In genomic region chr22:22201925-22202343, GRCh38 we compare ENCODE assay signal across 31 cellular contexts. TPM values are rescaled to one million over a fixed set of nuclear protein-coding genes. Genes with fewer than 3 reads are reported as not detected.
DNase-seq lines count a peak whose midpoint lies in the region; ATAC-seq and TF ChIP-seq lines count a peak whose summit lies in the region.
"Had no signal": no experiment of that assay in that cellular context is flagged by ENCODE, and none has a peak within 500 bp of the region (broad histone marks: within the 10 kb centered on the region; RNA-seq: fewer than 3 reads in every experiment).

No MANE protein-coding gene starts in this region.

- TF ChIP-seq CTCF in GM06990 (IDR thresholded peaks at IDR 0.05; ENCODE audit: insufficient read depth, low read length, poor library complexity, severe bottlenecking) (no peak), tibial artery (IDR thresholded peaks at IDR 0.05) (no peak)

- H3K9me3 ChIP-seq in tibial artery: no peaks in the 10 kb centered on the region
- H3K9me3 ChIP-seq: Caco-2, HAP-1, thoracic aorta, vagina had no signal

- H3K4me3 ChIP-seq in GM06990 (replicated peaks; ENCODE audit: low read depth, low read length): no peak overlapping the region
- H3K4me3 ChIP-seq in tibial artery: no peak overlapping the region
- H3K4me3 ChIP-seq: HAP-1, SK-N-MC, smooth muscle cell, thoracic aorta, vagina had no signal

- no peaks in the 10 kb centered on the region for H3K36me3 Mint-ChIP-seq in memory B cell
- H3K36me3 Mint-ChIP-seq in activated T-cell treated with anti-CD3 and anti-CD28 coated beads, Interleukin-2, amount 50 U/mL, for 72 hours (ENCODE audit: insufficient read depth in 2 of 2): no peaks in the 10 kb centered on the region
- H3K36me3 Mint-ChIP-seq: activated naive CD4-positive, alpha-beta T cell treated with anti-CD3 and anti-CD28 coated beads, Interleukin-2, amount 50 U/mL, for 24 hours; immature natural killer cell; naive thymus-derived CD4-positive, alpha-beta T cell had no signal

- H3K4me1 Mint-ChIP-seq in memory B cell: peaks cover 31% of the 10 kb centered on the region
- H3K4me1 Mint-ChIP-seq in activated T-cell treated with anti-CD3 and anti-CD28 coated beads, Interleukin-2, amount 50 U/mL, for 72 hours (ENCODE audit: low read depth): no peaks in the 10 kb centered on the region
- H3K4me1 Mint-ChIP-seq: activated naive CD4-positive, alpha-beta T cell treated with anti-CD3 and anti-CD28 coated beads, Interleukin-2, amount 50 U/mL, for 24 hours; activated T-helper 17 cell treated with anti-CD3 and anti-CD28 coated beads, Interleukin-2, amount 50 U/mL, for 72 hours; immature natural killer cell had no signal

- peak; percentile 34 for DNase-seq in GM06990 (ENCODE audit: extremely low read depth, insufficient read length)
- DNase-seq in NAMALWA (ENCODE audit: low spot score): peak; percentile 77
- no peak for DNase-seq in memory B cell (ENCODE audit: low spot score in 2 of 2)
- DNase-seq in tibial artery: no peak
- no peak for DNase-seq in GDM1 (lab: John Stamatoyannopoulos, UW)
- DNase-seq in activated T-cell treated with anti-CD3 and anti-CD28 coated beads, Interleukin-2, amount 50 U/mL, for 72 hours: no peak
- DNase-seq: Caco-2; cortex of kidney; DMS79 treated with DMSO at 0.1 percent for 48 hours; foreskin keratinocyte; hippocampal formation; immature natural killer cell; naive thymus-derived CD4-positive, alpha-beta T cell; NCI-H187; NCI-H524 treated with DMSO at 0.1 percent for 48 hours; stimulated activated naive CD4-positive, alpha-beta T cell had no signal

- H3K4me1 ChIP-seq in tibial artery: no peaks in the 10 kb centered on the region
- H3K4me1 ChIP-seq: Caco-2, foreskin keratinocyte, HAP-1, vagina had no signal

- intact Hi-C loops in tibial artery (cut with DNase I; ENCODE audit: low total_unique reads): no loop called here

- no peaks in the 10 kb centered on the region for H3K27me3 ChIP-seq in GM06990 (replicated peaks; ENCODE audit: control insufficient read depth, insufficient read depth, low read length)
- peaks cover 0 to 48% of the 10 kb centered on the region in 2 donors for H3K27me3 ChIP-seq in tibial artery
- H3K27me3 ChIP-seq: vagina had no signal

- H3K27ac Mint-ChIP-seq in memory B cell: peak overlapping the region; percentile 22
- H3K27ac Mint-ChIP-seq in activated T-cell treated with anti-CD3 and anti-CD28 coated beads, Interleukin-2, amount 50 U/mL, for 72 hours: no peak overlapping the region
- H3K27ac Mint-ChIP-seq: activated naive CD4-positive, alpha-beta T cell treated with anti-CD3 and anti-CD28 coated beads, Interleukin-2, amount 50 U/mL, for 24 hours; activated T-helper 17 cell treated with anti-CD3 and anti-CD28 coated beads, Interleukin-2, amount 50 U/mL, for 72 hours; immature natural killer cell; naive thymus-derived CD4-positive, alpha-beta T cell had no signal

- ATAC-seq in GM21723 (IDR thresholded peaks at IDR 0.05; ENCODE audit: unreplicated experiment) (peak; percentile 18), memory B cell (ENCODE audit: low read depth) (peak; percentile 52), HG03108 (IDR thresholded peaks at IDR 0.05; ENCODE audit: unreplicated experiment) (no peak)
- no peak for ATAC-seq in activated T-cell treated with anti-CD3 and anti-CD28 coated beads, Interleukin-2, amount 50 U/mL, for 72 hours (replicated peaks in 1 of 2)

- no peaks in the 10 kb centered on the region for H3K9me3 Mint-ChIP-seq in memory B cell
- H3K9me3 Mint-ChIP-seq in activated T-cell treated with anti-CD3 and anti-CD28 coated beads, Interleukin-2, amount 50 U/mL, for 72 hours: no peaks in the 10 kb centered on the region
- H3K9me3 Mint-ChIP-seq: activated naive CD4-positive, alpha-beta T cell treated with anti-CD3 and anti-CD28 coated beads, Interleukin-2, amount 50 U/mL, for 24 hours; activated T-helper 17 cell treated with anti-CD3 and anti-CD28 coated beads, Interleukin-2, amount 50 U/mL, for 72 hours; immature natural killer cell had no signal

- H3K36me3 ChIP-seq in GM06990 (ENCODE audit: control insufficient read depth, insufficient read depth, low read length) (no peaks in the 10 kb centered on the region), tibial artery (no peaks in the 10 kb centered on the region)
- H3K36me3 ChIP-seq: HAP-1, thoracic aorta, vagina had no signal

- H3K27me3 Mint-ChIP-seq in memory B cell: no peaks in the 10 kb centered on the region
- H3K27me3 Mint-ChIP-seq in activated T-cell treated with anti-CD3 and anti-CD28 coated beads, Interleukin-2, amount 50 U/mL, for 72 hours (ENCODE audit: low read depth): peaks cover 12% of the 10 kb centered on the region

- peak overlapping the region; percentile 40 for H3K4me3 Mint-ChIP-seq in memory B cell
- no peak overlapping the region for H3K4me3 Mint-ChIP-seq in activated T-cell treated with anti-CD3 and anti-CD28 coated beads, Interleukin-2, amount 50 U/mL, for 72 hours
- H3K4me3 Mint-ChIP-seq: activated naive CD4-positive, alpha-beta T cell treated with anti-CD3 and anti-CD28 coated beads, Interleukin-2, amount 50 U/mL, for 24 hours; activated T-helper 17 cell treated with anti-CD3 and anti-CD28 coated beads, Interleukin-2, amount 50 U/mL, for 72 hours; immature natural killer cell; naive thymus-derived CD4-positive, alpha-beta T cell had no signal

- H3K27ac ChIP-seq in tibial artery: no peak overlapping the region
- H3K27ac ChIP-seq: foreskin keratinocyte, RWPE1, SK-N-MC, thoracic aorta, vagina had no signal

RNA-seq across cellular contexts. Expression of gene VPREB1, which starts 42.7 kb away (rescaled TPM):
- not detected for total RNA-seq in activated T-cell treated with anti-CD3 and anti-CD28 coated beads, Interleukin-2, amount 50 U/mL, for 72 hours
- total RNA-seq: activated T-helper 17 cell treated with anti-CD3 and anti-CD28 coated beads, Interleukin-2, amount 50 U/mL, for 72 hours; bronchial epithelial cell; Caco-2; esophagus mucosa; foreskin keratinocyte; left lobe of liver; naive thymus-derived CD4-positive, alpha-beta T cell; omental fat pad; smooth muscle cell; T-helper 2 cell treated with Interferon-gamma antibody and Interleukin-4, amounts not matched to agents 100 ng/mL and 5 ng/mL, for 36 hours; thoracic aorta; vagina had no signal

Comparison
In these comparisons a context has a peak if more than half of its experiments do, and no peak if none do; other contexts are left out.
1. DNase-seq: peak in GM06990 (single experiment) and NAMALWA (single experiment); none in memory B cell (0 of 2), tibial artery (0 of 2), GDM1 (single experiment) and activated T-cell treated with anti-CD3 and anti-CD28 coated beads, Interleukin-2, amount 50 U/mL, for 72 hours (0 of 2).
2. ATAC-seq: peak in GM21723 (single experiment) and memory B cell (single experiment); none in HG03108 (single experiment) and activated T-cell treated with anti-CD3 and anti-CD28 coated beads, Interleukin-2, amount 50 U/mL, for 72 hours (0 of 2).